In the genomic region with DNA sequence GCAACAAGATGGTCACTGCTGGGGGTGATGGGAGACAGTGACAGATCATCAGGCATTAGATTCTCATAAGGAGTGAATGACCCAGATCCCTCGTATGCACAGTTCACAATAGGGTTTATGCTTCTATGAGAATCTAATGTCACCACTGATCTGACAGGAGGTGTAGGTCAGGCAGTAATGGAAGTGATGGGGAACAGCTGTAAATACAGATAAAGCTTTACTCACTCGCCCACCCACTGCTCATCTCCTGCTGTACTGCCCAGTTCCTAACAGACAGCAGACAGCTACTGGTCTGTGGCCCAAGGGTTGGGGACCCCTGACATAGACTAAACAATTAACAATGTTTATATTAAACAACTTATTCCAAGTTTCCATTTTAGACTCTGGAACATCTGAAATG, we compare ENCODE assay signal across 1 cellular context.
TF ChIP-seq lines count a peak whose summit lies in the region.

No MANE protein-coding gene starts in this region.

TF ChIP-seq in SK-N-SH treated with all-trans-retinoic acid at 6 μM for 48 hours, 23 proteins besides CTCF, POLR2A, EP300 and RAD21 (continued from another document):
- TF ChIP-seq ZNF70 (CRISPR knock-in tag; IDR thresholded peaks at IDR 0.05) = no peak
- TF ChIP-seq ZNF565 (CRISPR knock-in tag; conservative IDR thresholded peaks at IDR 0.05; ENCODE audit: low read depth) = no peak
TF ChIP-seq in SK-N-SH treated with all-trans-retinoic acid at 6 μM for 48 hours: peak in this region for 0.
